ENCODE assay signal across 14 cellular contexts in genomic region chr17:58377005-58377660, GRCh38. TPM values are rescaled to one million over a fixed set of nuclear protein-coding genes. Genes with fewer than 3 reads are reported as not detected.
DNase-seq lines count a peak whose midpoint lies in the region; ATAC-seq, FAIRE-seq and TF ChIP-seq lines count a peak whose summit lies in the region.
"Had no signal": no experiment of that assay in that cellular context is flagged by ENCODE, and none has a peak within 500 bp of the region (broad histone marks: within the 10 kb centered on the region; RNA-seq: fewer than 3 reads in every experiment).

No MANE protein-coding gene starts in this region.

- H4K20me1 ChIP-seq in PC-3 (ENCODE audit: low read length) = no peaks in the 10 kb centered on the region

- no peaks in the 10 kb centered on the region for H3K9me2 ChIP-seq in PC-3 (replicated peaks; ENCODE audit: low read length)

- TF ChIP-seq CTCF in Calu3 (IDR thresholded peaks at IDR 0.05; ENCODE audit: unreplicated experiment) = no peak
- TF ChIP-seq CTCF in PC-3 (conservative IDR thresholded peaks at IDR 0.05; ENCODE audit: low read depth, low read length) = no peak
- no peak for TF ChIP-seq CTCF in pancreas (IDR thresholded peaks at IDR 0.05)

- POLR2A ChIA-PET in PC-3 (lab: Charles Lee; ENCODE audit: unreplicated experiment) = interaction anchor here (1.6 kb wide), 1 partner anchor 40 kb away, joined by 3 read pairs; the partner anchor contains the start of gene RNF43

- 44 to 56% methylated on average over 3 of the region's 3 CpGs for WGBS in esophagus, 2 donors
- 39 to 46% methylated on average over 3 of the region's 3 CpGs for WGBS in pancreas, 2 donors

- ATAC-seq in PC-3 = peak; percentile 87
- peak in 3 of 4 donors; percentile 53 to 55 (median 53) for ATAC-seq in pancreas
- ATAC-seq in GM21576 (IDR thresholded peaks at IDR 0.05; ENCODE audit: unreplicated experiment) = no peak
- ATAC-seq: activated naive CD8-positive, alpha-beta T cell treated with anti-CD3 and anti-CD28 coated beads, Interleukin-2, amount 50 U/mL, for 24 hours had no signal

- H3K4me3 Mint-ChIP-seq in Calu3 (ENCODE audit: low read depth, unreplicated experiment) = no peak overlapping the region
- H3K4me3 Mint-ChIP-seq: activated CD4-positive, alpha-beta T cell treated with anti-CD3 and anti-CD28 coated beads, Interleukin-2, amount 10 ng/mL, durations not matched to agents 7 days and 5 days; activated naive CD8-positive, alpha-beta T cell treated with anti-CD3 and anti-CD28 coated beads, Interleukin-2, amount 50 U/mL, for 24 hours; naive B cell had no signal

- peaks cover 5% of the 10 kb centered on the region for H3K36me3 Mint-ChIP-seq in Calu3 (ENCODE audit: insufficient read depth, unreplicated experiment)
- H3K36me3 Mint-ChIP-seq: naive B cell had no signal

- no peaks in the 10 kb centered on the region for H3K9me3 Mint-ChIP-seq in Calu3 (ENCODE audit: low read depth, unreplicated experiment)
- H3K9me3 Mint-ChIP-seq: activated CD4-positive, alpha-beta T cell treated with anti-CD3 and anti-CD28 coated beads, Interleukin-2, amount 10 ng/mL, durations not matched to agents 7 days and 5 days; activated naive CD8-positive, alpha-beta T cell treated with anti-CD3 and anti-CD28 coated beads, Interleukin-2, amount 50 U/mL, for 24 hours; naive B cell had no signal

- no peak for FAIRE-seq in pancreas (lab: Jason Lieb, UNC)
- FAIRE-seq: endometrium had no signal

- no peaks in the 10 kb centered on the region for H3K79me2 ChIP-seq in PC-3 (ENCODE audit: low read length)

- H2AFZ ChIP-seq in PC-3 (ENCODE audit: low read length) = no peak overlapping the region

- H3K4me2 ChIP-seq in PC-3 (ENCODE audit: low read length) = peak overlapping the region; percentile 35; the same call in 1 of the 2 replicates

- H3K4me1 ChIP-seq in PC-3 (ENCODE audit: insufficient read depth, low read length) = peaks cover 21% of the 10 kb centered on the region
- peaks cover 2 to 3% of the 10 kb centered on the region in 2 donors for H3K4me1 ChIP-seq in esophagus (ENCODE audit: control insufficient read depth in 2 of 2, insufficient read depth in 2 of 2, low read length in 1 of 2)
- peaks cover 19 to 43% (median 41%) of the 10 kb centered on the region in 3 donors for H3K4me1 ChIP-seq in pancreas

- DNase-seq in Calu3 = peak; percentile 68
- peak; percentile 93 for DNase-seq in PC-3
- peak in 2 of 6 donors; percentile 25 to 42 for DNase-seq in pancreas
- DNase-seq in activated naive CD4-positive, alpha-beta T cell treated with anti-CD3 and anti-CD28 coated beads, Interleukin-2, amount 50 U/mL, for 16 hours = no peak
- DNase-seq in AG08396 (ENCODE audit: low spot score) = no peak
- no peak for DNase-seq in glomerular visceral epithelial cell (ENCODE audit: extremely low spot score)
- DNase-seq: activated CD4-positive, alpha-beta T cell treated with anti-CD3 and anti-CD28 coated beads, Interleukin-2, amount 10 ng/mL, durations not matched to agents 7 days and 5 days; activated naive CD8-positive, alpha-beta T cell treated with anti-CD3 and anti-CD28 coated beads, Interleukin-2, amount 50 U/mL, for 24 hours; activated T-cell treated with anti-CD3 and anti-CD28 coated beads, Interleukin-2, amount 50 U/mL, for 48 hours; naive B cell; NCI-H2081 treated with DMSO at 0.1 percent for 48 hours had no signal

- CTCF ChIA-PET in Calu3 (lab: Charles Lee) (interaction anchor here (0.6 to 1.0 kb wide), 3 partner anchors 13 to 125 kb away, joined by 3 to 5 read pairs (median 4); partner anchors contain the start of gene RNF43), PC-3 (lab: Charles Lee) (interaction anchor here (0.5 to 0.7 kb wide), 2 partner anchors 41 to 579 kb away, joined by 7 to 9 read pairs; no protein-coding TSS in a partner anchor)

- BruUV-seq in Calu3 (replicated peaks; lab: Mats Ljungman, UMichigan) = no TSS peak
- BruUV-seq in PC-3 (replicated peaks; lab: Mats Ljungman, UMichigan) = no TSS peak

- peak overlapping the region; percentile 55 for H3K27ac Mint-ChIP-seq in Calu3 (ENCODE audit: unreplicated experiment)
- H3K27ac Mint-ChIP-seq: activated CD4-positive, alpha-beta T cell treated with anti-CD3 and anti-CD28 coated beads, Interleukin-2, amount 10 ng/mL, durations not matched to agents 7 days and 5 days; activated naive CD8-positive, alpha-beta T cell treated with anti-CD3 and anti-CD28 coated beads, Interleukin-2, amount 50 U/mL, for 24 hours had no signal

- no peaks in the 10 kb centered on the region for H3F3A ChIP-seq in PC-3 (ENCODE audit: low read length, unreplicated experiment)

- H3K27ac ChIP-seq in PC-3 (ENCODE audit: low read length) (peak overlapping the region; percentile 2; the same call in 1 of the 2 replicates), esophagus (ENCODE audit: low read depth in 2 of 2, low read length in 1 of 2) (peak overlapping the region; percentile 54 to 62), pancreas (no peak overlapping the region)

- intact Hi-C loops in Calu3 (cut with micrococcal nuclease; ENCODE audit: unreplicated experiment) (no loop called here), PC-3 (cut with micrococcal nuclease) (no loop called here), pancreas (cut with DNase I) (loop anchor here in 1 of 3 donors (10.0 kb wide), 1 partner anchor 48 kb away; no protein-coding TSS in a partner anchor)

- H3K4me1 Mint-ChIP-seq in Calu3 (ENCODE audit: low read depth, unreplicated experiment) = peaks cover 49% of the 10 kb centered on the region

- H3K9ac ChIP-seq in PC-3 (ENCODE audit: low read length) = no peak overlapping the region

- no peaks in the 10 kb centered on the region for H3K27me3 Mint-ChIP-seq in Calu3 (ENCODE audit: unreplicated experiment)
- H3K27me3 Mint-ChIP-seq: activated CD4-positive, alpha-beta T cell treated with anti-CD3 and anti-CD28 coated beads, Interleukin-2, amount 10 ng/mL, durations not matched to agents 7 days and 5 days; activated naive CD8-positive, alpha-beta T cell treated with anti-CD3 and anti-CD28 coated beads, Interleukin-2, amount 50 U/mL, for 24 hours; naive B cell had no signal

- H3K36me3 ChIP-seq in PC-3 (ENCODE audit: low read depth, low read length) (no peaks in the 10 kb centered on the region), esophagus (ENCODE audit: control insufficient read depth in 2 of 2, insufficient read depth in 2 of 2, low read length in 1 of 2) (peaks cover 0 to 8% of the 10 kb centered on the region in 2 donors), pancreas (no peaks in the 10 kb centered on the region)

- H3K9me3 ChIP-seq in PC-3 (ENCODE audit: low read length) (no peaks in the 10 kb centered on the region), esophagus (ENCODE audit: control insufficient read depth in 2 of 2, insufficient read depth in 1 of 2, low read depth in 1 of 2, low read length in 1 of 2) (no peaks in the 10 kb centered on the region), pancreas (no peaks in the 10 kb centered on the region)

- no peaks in the 10 kb centered on the region for H3K27me3 ChIP-seq in PC-3 (ENCODE audit: low read length)
- H3K27me3 ChIP-seq in esophagus (ENCODE audit: control insufficient read depth in 1 of 2, insufficient read depth in 2 of 2, low read length in 2 of 2) = no peaks in the 10 kb centered on the region
- H3K27me3 ChIP-seq in pancreas = no peaks in the 10 kb centered on the region

- no peak overlapping the region for H3K4me3 ChIP-seq in PC-3 (ENCODE audit: low read length)
- no peak overlapping the region for H3K4me3 ChIP-seq in esophagus (ENCODE audit: low read depth in 1 of 2, low read length in 2 of 2)
- no peak overlapping the region for H3K4me3 ChIP-seq in pancreas

RNA-seq across cellular contexts. Expression of gene SUPT4H1, which starts 25.1 kb away (rescaled TPM):
- total RNA-seq in Calu3 (2022) = 40.3 and 46.7 TPM in 2 replicates
- total RNA-seq in PC-3 (2014; rRNA removed) = 100.0 and 116 TPM in 2 replicates
- 10 to 100 TPM; 39.9 to 80.8 TPM for polyA plus RNA-seq in esophagus
- total RNA-seq in pancreas = 10 to 100 TPM; 14.1 to 43.7 (median 26.5) TPM
- polyA plus RNA-seq in pancreas = 10 to 100 TPM; 23.3 to 42.3 TPM

RNA-seq across cellular contexts. Expression of gene RNF43, which starts 40.2 kb away (rescaled TPM):
- total RNA-seq in Calu3 (2022) (2.9 and 4.5 TPM in 2 replicates), PC-3 (2014; rRNA removed) (3.8 and 8.5 TPM in 2 replicates), pancreas (10 to 100 TPM in 2 of 6 donors, 1 to 10 TPM in 4; 4.5 to 12.5 (median 6.2) TPM)
- polyA plus RNA-seq in esophagus (1 to 10 TPM; 5.7 to 7.5 TPM), pancreas (1 to 10 TPM; 5.9 to 6.2 TPM)

RNA-seq across cellular contexts. Expression of gene TSPOAP1, which starts 48.5 kb away (rescaled TPM):
- total RNA-seq in Calu3 (2022) (not detected in 2 replicates), PC-3 (2014; rRNA removed) (4.3 and 8.3 TPM in 2 replicates), pancreas (10 to 100 TPM in 4 of 6 donors, 1 to 10 TPM in 2; 7.0 to 19.6 (median 12.9) TPM)
- polyA plus RNA-seq in esophagus (10 to 100 TPM in 1 of 2 donors, 1 to 10 TPM in 1; 7.3 to 14.9 TPM), pancreas (10 to 100 TPM; 56.7 to 90.2 TPM)

Comparison
In these comparisons a context has a peak if more than half of its experiments do, and no peak if none do; other contexts are left out.
1. DNase-seq: peak in Calu3 (single experiment) and PC-3 (single experiment); none in activated naive CD4-positive, alpha-beta T cell treated with anti-CD3 and anti-CD28 coated beads, Interleukin-2, amount 50 U/mL, for 16 hours (single experiment), AG08396 (single experiment) and glomerular visceral epithelial cell (single experiment).
2. H3K27ac ChIP-seq: peak in PC-3 (single experiment) and esophagus (2 of 2); none in pancreas (0 of 4).